In genomic region chr11:61645179-61645868, GRCh38 we compare ENCODE assay signal across 18 cellular contexts. TPM values are rescaled to one million over a fixed set of nuclear protein-coding genes. Genes with fewer than 3 reads are reported as not detected.
DNase-seq lines count a peak whose midpoint lies in the region; ATAC-seq and TF ChIP-seq lines count a peak whose summit lies in the region.
"Had no signal": no experiment of that assay in that cellular context is flagged by ENCODE, and none has a peak within 500 bp of the region (broad histone marks: within the 10 kb centered on the region; RNA-seq: fewer than 3 reads in every experiment).

No MANE protein-coding gene starts in this region.

- TF ChIP-seq POLR2A in thyroid gland (IDR thresholded peaks at IDR 0.05) (no peak), ovary (IDR thresholded peaks at IDR 0.05) (no peak)

- no peak overlapping the region for H3K27ac ChIP-seq in heart right ventricle
- no peak overlapping the region for H3K27ac ChIP-seq in thyroid gland
- no peak overlapping the region for H3K27ac ChIP-seq in ovary
- H3K27ac ChIP-seq: colonic mucosa, neutrophil, PC-9 had no signal

- H3K4me3 ChIP-seq in heart right ventricle = no peak overlapping the region
- no peak overlapping the region for H3K4me3 ChIP-seq in thyroid gland (replicated peaks in 1 of 3)
- no peak overlapping the region for H3K4me3 ChIP-seq in ovary
- H3K4me3 ChIP-seq: colonic mucosa, PC-9, smooth muscle cell had no signal

- TF ChIP-seq CTCF in heart right ventricle (IDR thresholded peaks at IDR 0.05) = no peak
- TF ChIP-seq CTCF in thyroid gland (IDR thresholded peaks at IDR 0.05) = no peak
- TF ChIP-seq CTCF in ovary (IDR thresholded peaks at IDR 0.05) = no peak

- TF ChIP-seq EP300 in ovary (IDR thresholded peaks at IDR 0.05) = no peak

- no peaks in the 10 kb centered on the region for H3K36me3 ChIP-seq in heart right ventricle
- no peaks in the 10 kb centered on the region for H3K36me3 ChIP-seq in thyroid gland
- no peaks in the 10 kb centered on the region for H3K36me3 ChIP-seq in ovary
- H3K36me3 ChIP-seq: colonic mucosa, neutrophil had no signal

- H3K27me3 ChIP-seq in heart right ventricle = peaks cover 0 to 2% (median 0%) of the 10 kb centered on the region in 7 donors
- H3K27me3 ChIP-seq in thyroid gland = no peaks in the 10 kb centered on the region
- no peaks in the 10 kb centered on the region for H3K27me3 ChIP-seq in ovary
- H3K27me3 ChIP-seq: colonic mucosa had no signal

- 58 to 62% methylated on average over 9 of the region's 9 CpGs for WGBS in heart right ventricle, 2 donors
- WGBS in thyroid gland, 2 donors = 50 to 53% methylated on average over 6 to 9 of the region's 9 CpGs
- WGBS in ovary, 3 donors = 75 to 82% (median 77%) methylated on average over 9 of the region's 9 CpGs

- peak; percentile 25 for DNase-seq in SIG-M5 treated with dmso at 0.1 percent for 504 hours (lab: John Stamatoyannopoulos, UW; ENCODE audit: unreplicated experiment)
- DNase-seq in SIG-M5 (lab: John Stamatoyannopoulos, UW) = no peak
- DNase-seq in NOMO-1 treated with DMSO at 0.1 percent for 48 hours (lab: John Stamatoyannopoulos, UW; ENCODE audit: unreplicated experiment) = peak; percentile 63
- DNase-seq in heart right ventricle = no peak
- peak; percentile 74 to 81 for DNase-seq in thyroid gland
- no peak for DNase-seq in ovary
- DNase-seq: activated CD4-positive, alpha-beta T cell treated with anti-CD3 and anti-CD28 coated beads, Interleukin-2, amount 10 ng/mL, durations not matched to agents 24 days and 14 days; activated T-cell treated with anti-CD3 and anti-CD28 coated beads, Interleukin-2, amount 50 U/mL, for 1 hour; amniotic stem cell; CD8-positive, alpha-beta memory T cell; colonic mucosa; GF-D8; NCI-H2171 treated with DMSO at 0.1 percent for 48 hours; PC-9 had no signal

- H3K4me1 ChIP-seq in heart right ventricle (peaks cover 0 to 8% (median 0%) of the 10 kb centered on the region in 9 donors), thyroid gland (peaks cover 0 to 5% of the 10 kb centered on the region in 2 donors), ovary (ENCODE audit: insufficient read depth) (no peaks in the 10 kb centered on the region)
- H3K4me1 ChIP-seq: colonic mucosa had no signal

- ATAC-seq in heart right ventricle = peak in 6 of 8 donors; percentile 29 to 94 (median 71)
- no peak for ATAC-seq in activated CD4-positive, CD25-positive, alpha-beta regulatory T cell treated with anti-CD3 and anti-CD28 coated beads, Interleukin-2, amount 50 U/mL, for 24 hours
- ATAC-seq in HG03469 (IDR thresholded peaks at IDR 0.05; ENCODE audit: unreplicated experiment) = no peak

- H3K9me3 ChIP-seq in heart right ventricle = no peaks in the 10 kb centered on the region
- H3K9me3 ChIP-seq in thyroid gland = no peaks in the 10 kb centered on the region
- H3K9me3 ChIP-seq in ovary = no peaks in the 10 kb centered on the region
- H3K9me3 ChIP-seq: colonic mucosa, neutrophil had no signal

- intact Hi-C loops in heart right ventricle (cut with DNase I) = no loop called here
- intact Hi-C loops in thyroid gland (cut with DNase I) = no loop called here
- intact Hi-C loops in ovary (cut with DNase I) = no loop called here

RNA-seq across cellular contexts. Expression of gene DAGLA, which starts 34.9 kb away (rescaled TPM):
- total RNA-seq in heart right ventricle (1 to 10 TPM; 1.8 to 5.0 (median 3.4) TPM), thyroid gland (1 to 10 TPM; 1.7 to 2.8 (median 1.9) TPM), ovary (1 to 10 TPM in 6 of 7 donors, under 1 TPM in 1; 0.48 to 4.4 (median 1.9) TPM)
- polyA plus RNA-seq in heart right ventricle (1 to 10 TPM; 1.5 to 1.7 TPM), ovary (under 1 TPM; 0.40 to 0.77 TPM)
- polyA plus RNA-seq: CD8-positive, alpha-beta memory T cell had no signal

Comparison
In these comparisons a context has a peak if more than half of its experiments do, and no peak if none do; other contexts are left out.
1. DNase-seq: peak in SIG-M5 treated with dmso at 0.1 percent for 504 hours (single experiment), NOMO-1 treated with DMSO at 0.1 percent for 48 hours (single experiment) and thyroid gland (2 of 2); none in SIG-M5 (single experiment), heart right ventricle (0 of 2) and ovary (0 of 5).
2. ATAC-seq: peak in heart right ventricle (6 of 8); none in activated CD4-positive, CD25-positive, alpha-beta regulatory T cell treated with anti-CD3 and anti-CD28 coated beads, Interleukin-2, amount 50 U/mL, for 24 hours (0 of 2) and HG03469 (single experiment).